ENCODE assay signal across 8 cellular contexts in the genomic region with DNA sequence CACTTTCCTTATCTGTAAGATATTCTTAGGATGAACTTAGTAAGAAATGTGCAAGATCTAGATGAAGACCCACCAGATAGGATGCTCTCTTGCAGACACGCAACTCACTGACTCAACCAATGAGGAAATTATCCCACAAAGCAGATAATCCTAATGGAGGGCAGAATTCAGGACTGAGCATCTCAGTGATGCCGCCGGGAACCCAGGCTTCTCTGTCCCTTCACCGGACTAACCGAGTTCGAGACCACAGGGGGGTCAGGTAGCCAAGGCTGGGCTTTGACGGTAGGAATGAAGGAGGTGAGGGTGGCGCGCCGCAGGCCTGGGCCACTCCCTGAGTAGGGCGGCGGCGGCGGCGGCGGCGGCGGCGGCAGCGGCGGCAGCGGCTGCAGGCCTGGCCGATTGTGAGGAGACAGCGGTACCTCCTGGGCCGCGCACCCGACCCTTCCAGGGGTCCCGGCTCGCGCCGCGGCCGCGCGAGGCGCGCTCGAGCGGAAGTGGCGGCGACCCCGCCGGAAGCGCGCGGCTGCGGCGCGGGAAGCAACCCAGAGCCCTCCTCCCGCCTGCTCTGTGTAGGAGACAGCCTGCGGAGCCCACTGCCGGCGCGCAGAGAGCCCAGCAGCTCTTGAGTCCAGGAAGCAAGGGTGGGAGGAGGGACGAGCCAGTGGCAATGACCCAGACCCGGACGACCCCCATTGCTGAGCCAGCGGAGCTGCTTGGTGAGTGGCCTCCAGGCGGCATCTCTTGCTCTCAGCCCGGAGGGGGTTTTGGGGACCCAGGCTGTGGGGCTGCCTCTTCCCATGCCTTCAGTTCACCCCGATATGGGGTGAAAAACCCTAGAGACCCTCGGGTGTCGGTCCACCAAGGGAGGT. TPM values are rescaled to one million over a fixed set of nuclear protein-coding genes. Genes with fewer than 3 reads are reported as not detected.
DNase-seq lines count a peak whose midpoint lies in the region; ATAC-seq and TF ChIP-seq lines count a peak whose summit lies in the region.

A gene with protein sequence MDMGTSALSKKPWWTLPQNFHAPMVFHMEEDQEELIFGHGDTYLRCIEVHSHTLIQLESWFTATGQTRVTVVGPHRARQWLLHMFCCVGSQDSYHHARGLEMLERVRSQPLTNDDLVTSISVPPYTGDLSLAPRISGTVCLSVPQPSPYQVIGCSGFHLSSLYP (minus strand): TSS at position 496 of the 869 bp plus-strand sequence. CDS start 20,679 bp downstream, outside the sequence.

- peak; percentile 87 for ATAC-seq in GM18858 (IDR thresholded peaks at IDR 0.05; ENCODE audit: unreplicated experiment)
- peak; percentile 88 for ATAC-seq in HG03066 (IDR thresholded peaks at IDR 0.05; ENCODE audit: low read depth, unreplicated experiment)
- ATAC-seq in mucosa of descending colon, result peak; percentile 89

- H3K9me3 Mint-ChIP-seq in activated CD4-positive, alpha-beta memory T cell treated with anti-CD3 and anti-CD28 coated beads, Interleukin-2, amount 10 ng/mL, durations not matched to agents 7 days and 5 days, result no peaks in the 10 kb centered on the region

- H3K9me3 ChIP-seq in endocrine pancreas (ENCODE audit: control insufficient read depth, low read length) (no peaks in the 10 kb centered on the region), mucosa of descending colon (no peaks in the 10 kb centered on the region)

- peak within 1 kb of the TSS; percentile 78 for H3K4me3 Mint-ChIP-seq in activated CD4-positive, alpha-beta memory T cell treated with anti-CD3 and anti-CD28 coated beads, Interleukin-2, amount 10 ng/mL, durations not matched to agents 7 days and 5 days

- H3K36me3 ChIP-seq in endocrine pancreas (ENCODE audit: control insufficient read depth, insufficient read depth, low read length) (no peaks in the 10 kb centered on the region), mucosa of descending colon (ENCODE audit: low read depth) (no peaks in the 10 kb centered on the region)

- no peaks in the 10 kb centered on the region for H3K27me3 ChIP-seq in endocrine pancreas (ENCODE audit: control insufficient read depth, insufficient read depth, low read length)

- H3K4me1 ChIP-seq in endocrine pancreas (ENCODE audit: control insufficient read depth, insufficient read depth, low read length) (no peaks in the 10 kb centered on the region), mucosa of descending colon (ENCODE audit: low read depth) (no peaks in the 10 kb centered on the region)

- peak within 1 kb of the TSS; percentile 50 for H3K27ac Mint-ChIP-seq in activated CD4-positive, alpha-beta memory T cell treated with anti-CD3 and anti-CD28 coated beads, Interleukin-2, amount 10 ng/mL, durations not matched to agents 7 days and 5 days

- intact Hi-C loops in mucosa of descending colon (cut with DNase I, micrococcal nuclease), result no loop called here

- H3K36me3 Mint-ChIP-seq in activated CD4-positive, alpha-beta memory T cell treated with anti-CD3 and anti-CD28 coated beads, Interleukin-2, amount 10 ng/mL, durations not matched to agents 7 days and 5 days (ENCODE audit: low read depth), result peaks cover 16% of the 10 kb centered on the region

- no peaks in the 10 kb centered on the region for H3K27me3 Mint-ChIP-seq in activated CD4-positive, alpha-beta memory T cell treated with anti-CD3 and anti-CD28 coated beads, Interleukin-2, amount 10 ng/mL, durations not matched to agents 7 days and 5 days

- DNase-seq in AG09319 (ENCODE audit: extremely low read depth, low read depth), result no peak
- DNase-seq in NCI-H446 (lab: John Stamatoyannopoulos, UW), result peak; percentile 18 to 74
- DNase-seq in activated CD4-positive, alpha-beta memory T cell treated with anti-CD3 and anti-CD28 coated beads, Interleukin-2, amount 10 ng/mL, durations not matched to agents 7 days and 5 days, result peak; percentile 66
- DNase-seq in mucosa of descending colon, result peak; percentile 33 to 76 (median 61)
- peak; percentile 15 to 35 for DNase-seq in stimulated activated CD8-positive, alpha-beta memory T cell treated with anti-CD3 and anti-CD28 coated beads, Interleukin-4, amount 100 ng/mL, for 1 hour (ENCODE audit: low read depth in 2 of 2, low spot score in 1 of 2)

- H3K4me1 Mint-ChIP-seq in activated CD4-positive, alpha-beta memory T cell treated with anti-CD3 and anti-CD28 coated beads, Interleukin-2, amount 10 ng/mL, durations not matched to agents 7 days and 5 days, result peaks cover 28% of the 10 kb centered on the region

- peak within 1 kb of the TSS; percentile 75 for H3K9ac ChIP-seq in endocrine pancreas (ENCODE audit: control insufficient read depth, insufficient read depth, low read length)

- POLR2A ChIA-PET in activated CD4-positive, alpha-beta memory T cell treated with anti-CD3 and anti-CD28 coated beads, Interleukin-2, amount 10 ng/mL, durations not matched to agents 7 days and 5 days (lab: Charles Lee), result interaction anchor here (0.6 to 2.0 kb wide), 5 partner anchors 46 to 391 kb away, joined by 3 to 7 read pairs (median 3); a partner anchor contains a TSS

- TF ChIP-seq CTCF in AG09319 (IDR thresholded peaks at IDR 0.05; ENCODE audit: low read depth, low read length) (peak; percentile 17), mucosa of descending colon (IDR thresholded peaks at IDR 0.05) (no peak)

- peak within 1 kb of the TSS; percentile 52 for H3K4me3 ChIP-seq in endocrine pancreas (ENCODE audit: control insufficient read depth, insufficient read depth, low read length)
- peak within 1 kb of the TSS; percentile 24 for H3K4me3 ChIP-seq in mucosa of descending colon

- CTCF ChIA-PET in activated CD4-positive, alpha-beta memory T cell treated with anti-CD3 and anti-CD28 coated beads, Interleukin-2, amount 10 ng/mL, durations not matched to agents 7 days and 5 days (lab: Charles Lee), result no interaction called here

RNA-seq across cellular contexts. Expression of the gene that starts here (rescaled TPM):
- 1 to 10 TPM; 8.5 TPM for total RNA-seq in activated CD4-positive, alpha-beta memory T cell treated with anti-CD3 and anti-CD28 coated beads, Interleukin-2, amount 10 ng/mL, durations not matched to agents 7 days and 5 days
- total RNA-seq in mucosa of descending colon, result 1 to 10 TPM in 1 of 3 donors, under 1 TPM in 2; 0.75 to 1.7 (median 0.84) TPM
